12 cellular contexts compared by ENCODE assay signal in genomic region chr1:89546082-89546889, GRCh38. TPM values are rescaled to one million over a fixed set of nuclear protein-coding genes. Genes with fewer than 3 reads are reported as not detected.
DNase-seq lines count a peak whose midpoint lies in the region; ATAC-seq, FAIRE-seq and TF ChIP-seq lines count a peak whose summit lies in the region.
"Had no signal": no experiment of that assay in that cellular context is flagged by ENCODE, and none has a peak within 500 bp of the region (broad histone marks: within the 10 kb centered on the region; RNA-seq: fewer than 3 reads in every experiment).

No MANE protein-coding gene starts in this region.

- H3K4me3 Mint-ChIP-seq in CD8-positive, alpha-beta T cell: no peak overlapping the region

- no peaks in the 10 kb centered on the region for H3K9me3 Mint-ChIP-seq in CD8-positive, alpha-beta T cell

- 91 to 98% (median 97%) methylated on average over 3 of the region's 3 CpGs for WGBS in adrenal gland, 4 donors

- no peak overlapping the region for H3K4me3 ChIP-seq in adrenal gland
- H3K4me3 ChIP-seq in CD8-positive, alpha-beta T cell (ENCODE audit: low read depth, low read length): no peak overlapping the region
- H3K4me3 ChIP-seq: gastroesophageal sphincter, HAP-1 had no signal

- H3K4me1 ChIP-seq in adrenal gland (replicated peaks in 1 of 2): peaks cover 44 to 60% of the 10 kb centered on the region in 2 donors
- peaks cover 6% of the 10 kb centered on the region for H3K4me1 ChIP-seq in CD8-positive, alpha-beta T cell (ENCODE audit: insufficient read depth, low read length)

- peaks cover 17% of the 10 kb centered on the region for H3K36me3 Mint-ChIP-seq in CD8-positive, alpha-beta T cell

- H3K27me3 ChIP-seq in adrenal gland: no peaks in the 10 kb centered on the region
- H3K27me3 ChIP-seq in CD8-positive, alpha-beta T cell (ENCODE audit: insufficient read depth, low read length): no peaks in the 10 kb centered on the region
- H3K27me3 ChIP-seq: gastroesophageal sphincter had no signal

- peak; percentile 24 for DNase-seq in AG08396 (ENCODE audit: low spot score)
- no peak for DNase-seq in GM19239 (ENCODE audit: insufficient read length, low spot score)
- peak in 3 of 7 donors; percentile 33 to 57 (median 51) for DNase-seq in adrenal gland
- peak; percentile 18 for DNase-seq in kidney glomerular epithelial cell (lab: John Stamatoyannopoulos, UW)
- DNase-seq in CD8-positive, alpha-beta T cell: no peak
- DNase-seq: DND-41, NCI-H510A had no signal

- no peaks in the 10 kb centered on the region for H3K9me3 ChIP-seq in adrenal gland (replicated peaks in 1 of 3)
- no peaks in the 10 kb centered on the region for H3K9me3 ChIP-seq in CD8-positive, alpha-beta T cell (ENCODE audit: low read length)
- H3K9me3 ChIP-seq: gastroesophageal sphincter, HAP-1 had no signal

- intact Hi-C loops in adrenal gland (cut with DNase I): no loop called here
- intact Hi-C loops in CD8-positive, alpha-beta T cell (cut with DNase I, micrococcal nuclease): no loop called here

- ATAC-seq in HG03039 (IDR thresholded peaks at IDR 0.05; ENCODE audit: unreplicated experiment) (no peak), GM19467 (IDR thresholded peaks at IDR 0.05; ENCODE audit: unreplicated experiment) (no peak), HG03025 (IDR thresholded peaks at IDR 0.05; ENCODE audit: low FRiP score, unreplicated experiment) (no peak)
- ATAC-seq in CD8-positive, alpha-beta T cell: no peak
- ATAC-seq: gastroesophageal sphincter had no signal

- no peaks in the 10 kb centered on the region for H3K36me3 ChIP-seq in adrenal gland (replicated peaks in 1 of 2)
- H3K36me3 ChIP-seq in CD8-positive, alpha-beta T cell (ENCODE audit: insufficient read depth, low read length): no peaks in the 10 kb centered on the region
- H3K36me3 ChIP-seq: gastroesophageal sphincter, HAP-1 had no signal

- FAIRE-seq in GM19239 (lab: Jason Lieb, UNC): peak; percentile 80

- no peak for TF ChIP-seq CTCF in adrenal gland (IDR thresholded peaks at IDR 0.05)
- TF ChIP-seq CTCF in CD8-positive, alpha-beta T cell (IDR thresholded peaks at IDR 0.05): no peak

- POLR2A ChIA-PET in CD8-positive, alpha-beta T cell (lab: Charles Lee): no interaction called here

- H3K4me1 Mint-ChIP-seq in CD8-positive, alpha-beta T cell (ENCODE audit: low read depth): peaks cover 64% of the 10 kb centered on the region

- no peak for TF ChIP-seq POLR2A in adrenal gland (IDR thresholded peaks at IDR 0.05)

- no peak overlapping the region for H3K27ac Mint-ChIP-seq in CD8-positive, alpha-beta T cell

- H3K27ac ChIP-seq in adrenal gland: peak overlapping the region in 4 of 5 donors; percentile 17 to 72 (median 63)
- no peak overlapping the region for H3K27ac ChIP-seq in CD8-positive, alpha-beta T cell (ENCODE audit: low read depth, low read length)
- H3K27ac ChIP-seq: gastroesophageal sphincter had no signal

- CTCF ChIA-PET in CD8-positive, alpha-beta T cell (lab: Charles Lee): interaction anchor here (1.2 kb wide), 1 partner anchor 217 kb away, joined by 4 read pairs; no protein-coding TSS in a partner anchor

- no peaks in the 10 kb centered on the region for H3K27me3 Mint-ChIP-seq in CD8-positive, alpha-beta T cell (ENCODE audit: low read depth)

RNA-seq across cellular contexts. Expression of gene LRRC8B, which starts 21.7 kb away (rescaled TPM):
- total RNA-seq in adrenal gland: 10 to 100 TPM; 31.4 to 69.6 (median 43.4) TPM
- 10 to 100 TPM in 2 of 3 donors, 1 to 10 TPM in 1; 7.7 to 36.2 (median 12.4) TPM for polyA plus RNA-seq in adrenal gland
- 10 to 100 TPM; 11.8 to 14.5 TPM for total RNA-seq in CD8-positive, alpha-beta T cell

Comparison
In these comparisons a context has a peak if more than half of its experiments do, and no peak if none do; other contexts are left out.
1. DNase-seq: peak in AG08396 (single experiment) and kidney glomerular epithelial cell (single experiment); none in GM19239 (single experiment) and CD8-positive, alpha-beta T cell (0 of 7).